In the genomic region with DNA sequence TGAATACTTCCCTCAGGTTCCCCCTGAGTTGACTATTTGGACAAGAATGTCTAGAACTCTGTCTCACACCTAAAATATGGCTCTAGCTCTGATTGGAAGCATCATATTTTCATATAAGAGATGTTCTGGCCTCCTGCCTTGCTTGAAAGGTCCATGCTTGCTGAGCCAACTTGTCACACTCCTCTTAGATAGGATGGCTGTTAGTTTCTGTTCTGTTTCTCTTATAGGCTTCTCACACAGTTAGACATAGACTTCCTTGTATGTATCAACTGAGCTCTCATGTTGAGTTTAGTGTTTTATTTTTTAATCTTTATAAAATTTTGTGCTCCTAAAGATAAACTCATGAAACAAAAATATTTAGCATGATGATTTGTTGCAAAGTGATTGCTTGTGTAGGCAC, we compare ENCODE assay signal across 14 cellular contexts.
A peak's percentile ranks its signal among the peaks of the same experiment; 100 is the strongest.
DNase-seq lines count a peak whose midpoint lies in the region; TF ChIP-seq lines count a peak whose summit lies in the region.
"Had no signal": no experiment of that assay in that cellular context is flagged by ENCODE, and none has a peak within 500 bp of the region (broad histone marks: within the 10 kb centered on the region; RNA-seq: fewer than 3 reads in every experiment).

No MANE protein-coding gene starts in this region.

- H4K20me1 ChIP-seq in OCI-LY3 (ENCODE audit: insufficient read depth, low read length) = no peaks in the 10 kb centered on the region

- TF ChIP-seq POLR2A in breast epithelium (IDR thresholded peaks at IDR 0.05) = no peak

- H3K4me1 ChIP-seq in OCI-LY3 (ENCODE audit: low read length) (peaks cover 12% of the 10 kb centered on the region), breast epithelium (no peaks in the 10 kb centered on the region)
- H3K4me1 ChIP-seq: A549, Caco-2 had no signal

- no peak overlapping the region for H3K4me3 ChIP-seq in OCI-LY3 (ENCODE audit: low read length)
- H3K4me3 ChIP-seq in cardiac fibroblast (replicated peaks in 1 of 2; ENCODE audit: low read depth in 2 of 2, low read length in 2 of 2) = no peak overlapping the region
- H3K4me3 ChIP-seq in breast epithelium = no peak overlapping the region
- H3K4me3 ChIP-seq: A549 had no signal

- peak overlapping the region; percentile 71; the same call in 1 of the 2 replicates for H2AFZ ChIP-seq in OCI-LY3 (ENCODE audit: low read depth, low read length)

- H3K36me3 ChIP-seq in OCI-LY3 (replicated peaks; ENCODE audit: low read depth, low read length) (no peaks in the 10 kb centered on the region), breast epithelium (no peaks in the 10 kb centered on the region)

- no peak overlapping the region for H3K4me2 ChIP-seq in OCI-LY3 (ENCODE audit: low read length)
- H3K4me2 ChIP-seq: A549 had no signal

- TF ChIP-seq CTCF in OCI-LY3 (IDR thresholded peaks at IDR 0.05; ENCODE audit: low read depth, low read length) (no peak), cardiac fibroblast (IDR thresholded peaks at IDR 0.05; ENCODE audit: low read depth, low read length) (no peak), breast epithelium (IDR thresholded peaks at IDR 0.05) (no peak)

- intact Hi-C loops in breast epithelium (cut with DNase I; ENCODE audit: low total_unique reads) = no loop called here

- H3K27ac ChIP-seq in OCI-LY3 (ENCODE audit: low read length) = no peak overlapping the region
- H3K27ac ChIP-seq in breast epithelium = no peak overlapping the region
- H3K27ac ChIP-seq: 22Rv1, A549, C4-2B had no signal

- no peak overlapping the region for H3K9ac ChIP-seq in OCI-LY3 (ENCODE audit: low read length)

- no peaks in the 10 kb centered on the region for H3K79me2 ChIP-seq in OCI-LY3 (ENCODE audit: low read length)

- H3K9me3 ChIP-seq in OCI-LY3 (ENCODE audit: insufficient read depth, low read length) (no peaks in the 10 kb centered on the region), breast epithelium (no peaks in the 10 kb centered on the region)
- H3K9me3 ChIP-seq: A549, Caco-2 had no signal

- peak; percentile 14 for DNase-seq in NCI-H2196 treated with DMSO at 0.1 percent for 48 hours (lab: John Stamatoyannopoulos, UW; ENCODE audit: unreplicated experiment)
- no peak for DNase-seq in NCI-H2196 (lab: John Stamatoyannopoulos, UW; ENCODE audit: unreplicated experiment)
- DNase-seq in cardiac fibroblast (ENCODE audit: low read depth in 2 of 2) = peak; percentile 22 to 32
- no peak for DNase-seq in germinal center (ENCODE audit: low spot score)
- no peak for DNase-seq in breast epithelium (ENCODE audit: low spot score in 2 of 2)
- no peak for DNase-seq in effector CD8-positive, alpha-beta T cell (lab: John Stamatoyannopoulos, UW)
- DNase-seq: AML-193; Caco-2; CD4-positive, alpha-beta T cell; H9 had no signal

- no peaks in the 10 kb centered on the region for H3K27me3 ChIP-seq in OCI-LY3 (ENCODE audit: low read depth, low read length)
- H3K27me3 ChIP-seq in breast epithelium = no peaks in the 10 kb centered on the region

Comparison
In these comparisons a context has a peak if more than half of its experiments do, and no peak if none do; other contexts are left out.
1. DNase-seq: peak in NCI-H2196 treated with DMSO at 0.1 percent for 48 hours (single experiment) and cardiac fibroblast (2 of 2); none in NCI-H2196 (single experiment), germinal center (single experiment), breast epithelium (0 of 2) and effector CD8-positive, alpha-beta T cell (single experiment).